8 cellular contexts compared by ENCODE assay signal in genomic region chr1:9239622-9240401, GRCh38. TPM values are rescaled to one million over a fixed set of nuclear protein-coding genes. Genes with fewer than 3 reads are reported as not detected.
DNase-seq lines count a peak whose midpoint lies in the region; ATAC-seq and TF ChIP-seq lines count a peak whose summit lies in the region.

No MANE protein-coding gene starts in this region.

- H3K4me3 Mint-ChIP-seq in stimulated activated memory B cell treated with anti-CD40 and anti-IgM and Interleukin-4, amounts not matched to agents 10 μg/mL and 1 μg/mL and 100 μg/mL, for 72 hours = peak overlapping the region; percentile 53

- peaks cover 93% of the 10 kb centered on the region for H3K4me1 ChIP-seq in body of pancreas

- TF ChIP-seq POLR2A in body of pancreas (IDR thresholded peaks at IDR 0.05) = peak in 1 of 3 donors; percentile 11

- WGBS in body of pancreas, 2 donors = 70 to 81% methylated on average over 16 of the region's 16 CpGs

- no peaks in the 10 kb centered on the region for H3K9me3 ChIP-seq in body of pancreas

- no peak overlapping the region for H3K4me3 ChIP-seq in body of pancreas

- H3K4me1 Mint-ChIP-seq in stimulated activated memory B cell treated with anti-CD40 and anti-IgM and Interleukin-4, amounts not matched to agents 10 μg/mL and 1 μg/mL and 100 μg/mL, for 72 hours = peaks cover 71% of the 10 kb centered on the region

- TF ChIP-seq CTCF in body of pancreas (IDR thresholded peaks at IDR 0.05) = no peak

- ATAC-seq in body of pancreas (no peak), HG02763 (IDR thresholded peaks at IDR 0.05; ENCODE audit: unreplicated experiment) (no peak)
- peak; percentile 79 for ATAC-seq in stimulated activated memory B cell treated with anti-CD40 and anti-IgM and Interleukin-4, amounts not matched to agents 10 μg/mL and 1 μg/mL and 100 μg/mL, for 72 hours

- peaks cover 12% of the 10 kb centered on the region for H3K36me3 Mint-ChIP-seq in stimulated activated memory B cell treated with anti-CD40 and anti-IgM and Interleukin-4, amounts not matched to agents 10 μg/mL and 1 μg/mL and 100 μg/mL, for 72 hours

- H3K27me3 ChIP-seq in body of pancreas = no peaks in the 10 kb centered on the region

- H3K27ac Mint-ChIP-seq in stimulated activated memory B cell treated with anti-CD40 and anti-IgM and Interleukin-4, amounts not matched to agents 10 μg/mL and 1 μg/mL and 100 μg/mL, for 72 hours = peak overlapping the region; percentile 52

- peak overlapping the region in 3 of 4 donors; percentile 73 to 85 (median 83) for H3K27ac ChIP-seq in body of pancreas

- H3K27me3 Mint-ChIP-seq in stimulated activated memory B cell treated with anti-CD40 and anti-IgM and Interleukin-4, amounts not matched to agents 10 μg/mL and 1 μg/mL and 100 μg/mL, for 72 hours = no peaks in the 10 kb centered on the region

- peak; percentile 31 for DNase-seq in H4 (ENCODE audit: low spot score)
- DNase-seq in SW480 (ENCODE audit: low spot score) = peak; percentile 95
- peak in 2 of 4 donors; percentile 43 to 69 for DNase-seq in body of pancreas
- DNase-seq in medulla oblongata (ENCODE audit: extremely low spot score) = peak; percentile 65
- no peak for DNase-seq in NCI-H2227 (lab: John Stamatoyannopoulos, UW; ENCODE audit: unreplicated experiment)
- DNase-seq in NCI-H1092 treated with DMSO at 0.1 percent for 48 hours (lab: John Stamatoyannopoulos, UW) = no peak

- H3K9me3 Mint-ChIP-seq in stimulated activated memory B cell treated with anti-CD40 and anti-IgM and Interleukin-4, amounts not matched to agents 10 μg/mL and 1 μg/mL and 100 μg/mL, for 72 hours = no peaks in the 10 kb centered on the region

- H3K36me3 ChIP-seq in body of pancreas (replicated peaks in 1 of 2; ENCODE audit: insufficient read depth in 1 of 2, low read depth in 2 of 2) = no peaks in the 10 kb centered on the region

- intact Hi-C loops in body of pancreas (cut with DNase I) = no loop called here

RNA-seq across cellular contexts. Expression of gene H6PD, which starts 5.2 kb away (rescaled TPM):
- total RNA-seq in H4 (2014; rRNA removed; shearing (Covaris generic)) = 10.0 and 10.3 TPM in 2 replicates
- total RNA-seq in body of pancreas = 10 to 100 TPM; 24.1 to 35.6 TPM

RNA-seq across cellular contexts. Expression of gene SPSB1, which starts 52.9 kb away (rescaled TPM):
- total RNA-seq in H4 (2014; rRNA removed; shearing (Covaris generic)) = 10.6 and 12.2 TPM in 2 replicates
- total RNA-seq in body of pancreas = 10 to 100 TPM; 14.5 to 16.5 TPM

Comparison
In these comparisons a context has a peak if more than half of its experiments do, and no peak if none do; other contexts are left out.
1. DNase-seq: peak in H4 (single experiment), SW480 (single experiment) and medulla oblongata (single experiment); none in NCI-H2227 (single experiment) and NCI-H1092 treated with DMSO at 0.1 percent for 48 hours (single experiment).